Comparison of ENCODE assay signal across 8 cellular contexts in the genomic region with DNA sequence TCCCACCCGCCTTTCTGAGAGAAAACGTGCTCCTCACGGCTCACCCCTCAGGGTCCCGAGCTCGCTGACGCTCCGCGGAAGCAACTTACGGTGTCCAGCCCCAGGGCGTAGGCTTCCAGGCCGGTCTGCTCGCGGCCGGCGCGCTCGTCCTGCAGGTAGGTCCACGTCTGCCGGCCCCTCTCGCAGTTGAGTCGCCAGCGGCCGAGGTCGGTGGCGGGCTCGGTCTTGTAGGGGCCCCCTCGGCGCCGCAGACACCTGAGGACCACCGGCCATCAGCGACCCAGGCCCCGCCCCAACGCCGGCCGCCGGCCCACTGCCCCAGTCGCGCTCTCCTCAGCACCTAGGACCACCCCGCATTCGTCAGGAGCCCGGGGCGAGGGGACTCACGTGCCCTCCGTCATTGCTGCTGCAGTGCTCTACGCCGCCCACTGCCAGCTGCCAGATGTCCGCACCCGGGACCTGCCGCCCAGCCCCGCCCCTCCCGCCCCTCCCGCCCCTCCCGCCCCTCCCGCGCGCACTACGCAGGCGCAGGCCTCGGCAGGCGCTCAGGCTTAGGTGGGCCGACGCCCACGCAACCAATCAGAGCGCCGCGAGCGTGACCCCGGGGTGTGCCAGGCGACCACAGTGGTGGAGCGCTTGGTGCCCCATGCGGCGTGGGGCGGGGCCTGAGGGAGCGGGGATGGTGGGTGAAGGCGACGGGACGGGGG. TPM values are rescaled to one million over a fixed set of nuclear protein-coding genes. Genes with fewer than 3 reads are reported as not detected.
A peak's percentile ranks its signal among the peaks of the same experiment; 100 is the strongest.
DNase-seq lines count a peak whose midpoint lies in the region; ATAC-seq and TF ChIP-seq lines count a peak whose summit lies in the region.

A gene (minus strand): TSS at position 430 of the 707 bp plus-strand sequence. CDS start 29 bp downstream, at position 401.

- H3K36me3 ChIP-seq in HAP-1 (replicated peaks): peaks cover 40% of the 10 kb centered on the region
- no peaks in the 10 kb centered on the region for H3K36me3 ChIP-seq in MM.1S (replicated peaks; ENCODE audit: insufficient read depth, low read length)

- H3K9ac ChIP-seq in MM.1S (ENCODE audit: low read length): peak within 1 kb of the TSS; percentile 89

- peak within 1 kb of the TSS; percentile 71 to 89 (median 76) for H3K27ac Mint-ChIP-seq in nephron

- peaks cover 15% of the 10 kb centered on the region for H3F3A ChIP-seq in MM.1S (ENCODE audit: insufficient read depth, low read length)

- no peaks in the 10 kb centered on the region for H3K27me3 ChIP-seq in HAP-1 (ENCODE audit: low read depth)
- H3K27me3 ChIP-seq in MM.1S (replicated peaks; ENCODE audit: insufficient read depth, low read length): no peaks in the 10 kb centered on the region

- H3K4me1 ChIP-seq in HAP-1 (peaks cover 11% of the 10 kb centered on the region), MM.1S (ENCODE audit: low read length) (peaks cover 20% of the 10 kb centered on the region)

- H4K20me1 ChIP-seq in MM.1S (ENCODE audit: insufficient read depth, low read length): peaks cover 15% of the 10 kb centered on the region

- peak; percentile 97 for ATAC-seq in stimulated activated naive CD8-positive, alpha-beta T cell treated with anti-CD3 and anti-CD28 coated beads, Interleukin-15, Interleukin-2, amounts not matched to agents 100 U/mL and 50 U/mL, for 24 hours

- H3K27ac ChIP-seq in MM.1S (ENCODE audit: low read length): peak within 1 kb of the TSS; percentile 58; the same call in 1 of the 2 replicates

- H3K4me1 Mint-ChIP-seq in nephron: peaks cover 37% of the 10 kb centered on the region

- peaks cover 7% of the 10 kb centered on the region for H3K27me3 Mint-ChIP-seq in nephron (ENCODE audit: low read depth)

- in situ Hi-C loops in HAP-1 (cut with MboI; ENCODE audit: low sequenced_read_pairs): no loop called here

- DNase-seq in ELF-1 (ENCODE audit: low read depth, low spot score) (peak; percentile 96), HAP-1 (ENCODE audit: low spot score in 2 of 2) (peak; percentile 92 to 100), MM.1S (peak; percentile 100), SHP77 treated with DMSO at 0.1 percent for 48 hours (lab: John Stamatoyannopoulos, UW) (peak; percentile 59), fibroblast of the aortic adventitia (ENCODE audit: low read depth) (peak; percentile 98)
- DNase-seq in activated effector memory CD4-positive, alpha-beta T cell treated with anti-CD3 and anti-CD28 coated beads, Interleukin-2, amount 50 U/mL, for 16 hours: peak; percentile 99
- DNase-seq in stimulated activated naive CD8-positive, alpha-beta T cell treated with anti-CD3 and anti-CD28 coated beads, Interleukin-15, Interleukin-2, amounts not matched to agents 100 U/mL and 50 U/mL, for 24 hours: peak; percentile 98

- peak within 1 kb of the TSS; percentile 94 for H3K4me2 ChIP-seq in MM.1S (ENCODE audit: low read depth, low read length)

- peak within 1 kb of the TSS; percentile 83 for H2AFZ ChIP-seq in MM.1S (ENCODE audit: low read length)

- H3K9me2 ChIP-seq in MM.1S (replicated peaks; ENCODE audit: insufficient read depth, low read length): no peaks in the 10 kb centered on the region

- H3K9me3 ChIP-seq in HAP-1 (peaks cover 13% of the 10 kb centered on the region), MM.1S (replicated peaks; ENCODE audit: insufficient read depth, low read length) (no peaks in the 10 kb centered on the region)

- H3K4me3 ChIP-seq in HAP-1 (peak within 1 kb of the TSS; percentile 77), MM.1S (ENCODE audit: low read length) (peak within 1 kb of the TSS; percentile 99), fibroblast of the aortic adventitia (ENCODE audit: low read depth, low read length) (peak within 1 kb of the TSS; percentile 92)

- H3K9me3 Mint-ChIP-seq in nephron: peaks cover 12% of the 10 kb centered on the region

- peak within 1 kb of the TSS; percentile 91 to 94 (median 93) for H3K4me3 Mint-ChIP-seq in nephron

- peaks cover 53% of the 10 kb centered on the region for H3K79me2 ChIP-seq in MM.1S (ENCODE audit: low read length)

- TF ChIP-seq CTCF in MM.1S (IDR thresholded peaks at IDR 0.05; ENCODE audit: low read length): no peak
- no peak for TF ChIP-seq CTCF in fibroblast of the aortic adventitia (IDR thresholded peaks at IDR 0.05; ENCODE audit: insufficient read depth, low read length)
- TF ChIP-seq CTCF in nephron (IDR thresholded peaks at IDR 0.05; ENCODE audit: unreplicated experiment in 3 of 3): no peak

- peaks cover 67% of the 10 kb centered on the region for H3K36me3 Mint-ChIP-seq in nephron (ENCODE audit: low read depth)

RNA-seq across cellular contexts. Expression of the gene that starts here (rescaled TPM):
- total RNA-seq in fibroblast of the aortic adventitia (ENCODE audit: low replicate concordance): 67.2 and 124 TPM in 2 replicates

Comparison
In these comparisons a context has a peak if more than half of its experiments do, and no peak if none do; other contexts are left out.
1. Peak in every context shown above with its lines: DNase-seq, ATAC-seq, H3K4me3 ChIP-seq and H3K27ac ChIP-seq.